Comparison of ENCODE assay signal across 1 cellular context in the genomic region with DNA sequence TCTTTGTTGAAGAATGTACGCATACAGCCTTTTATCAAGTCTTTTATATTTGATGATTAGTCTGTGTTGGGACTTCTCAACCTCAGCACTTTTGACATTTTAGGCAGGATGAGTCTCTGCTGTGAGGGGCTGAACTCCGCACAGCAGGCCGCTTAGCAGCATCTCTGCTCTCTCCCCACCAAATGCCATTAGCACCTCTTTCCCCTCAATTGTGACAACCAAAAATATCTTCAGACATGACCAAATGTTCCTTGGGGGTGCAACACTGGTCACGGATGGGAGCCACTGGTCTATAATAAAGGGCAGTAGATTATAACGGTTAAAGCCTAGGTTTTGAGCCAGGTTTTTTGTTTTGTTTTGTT.
TF ChIP-seq lines count a peak whose summit lies in the region.

No MANE protein-coding gene starts in this region.

TF ChIP-seq in H1, 55 proteins besides CTCF, POLR2A, EP300 and RAD21 (continued from another document):
- no peak for TF ChIP-seq ZNF274 (IDR thresholded peaks at IDR 0.05; ENCODE audit: borderline replicate concordance, extremely low read depth, low read length)
- no peak for TF ChIP-seq SP2 (IDR thresholded peaks at IDR 0.05; ENCODE audit: low read length)
- TF ChIP-seq SRF (IDR thresholded peaks at IDR 0.05; ENCODE audit: low read depth, low read length) = no peak
